8 cellular contexts compared by ENCODE assay signal in the genomic region with DNA sequence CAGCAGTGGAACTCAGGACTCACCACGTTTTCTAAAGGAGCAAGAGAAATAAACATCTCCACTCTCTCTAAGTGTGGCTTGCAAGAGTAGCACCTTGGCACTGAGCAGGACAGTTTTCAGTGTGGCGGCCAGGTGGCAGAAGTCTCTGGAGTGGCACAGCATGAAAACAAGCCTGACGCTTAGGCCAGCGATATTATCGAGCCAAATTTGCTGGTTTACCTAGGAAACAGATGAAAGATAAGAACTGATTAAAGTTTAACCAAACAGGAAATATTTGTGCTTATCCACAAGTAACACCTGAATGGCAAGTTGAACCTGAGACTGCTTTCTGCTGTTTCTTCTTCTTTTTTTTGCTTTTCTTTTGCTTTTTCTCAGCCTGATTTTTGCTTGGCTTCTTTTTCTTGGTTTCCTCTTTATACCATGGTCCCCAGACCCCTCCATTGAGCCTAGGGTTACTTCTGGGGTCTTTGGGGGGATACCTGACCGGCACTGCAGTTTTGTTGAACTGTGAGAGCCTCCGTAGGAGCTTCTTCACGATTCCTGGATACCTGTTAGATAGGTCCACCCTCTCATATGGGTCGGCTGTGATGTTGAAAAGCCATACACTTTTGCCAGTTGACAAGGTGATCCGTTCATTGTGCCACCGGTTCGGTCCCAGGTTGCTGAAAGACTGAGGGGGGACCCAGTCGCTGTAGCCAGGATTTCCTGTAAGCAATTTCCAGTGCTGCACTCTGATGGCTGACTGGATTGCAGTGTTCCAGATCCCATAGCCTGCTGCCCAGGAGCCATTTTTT.
A peak's percentile ranks its signal among the peaks of the same experiment; 100 is the strongest.
DNase-seq lines count a peak whose midpoint lies in the region; ATAC-seq and TF ChIP-seq lines count a peak whose summit lies in the region.

No MANE protein-coding gene starts in this region.

- POLR2A ChIA-PET in HEK293T (lab: Yijun Ruan, JAX) = no interaction called here

- no peaks in the 10 kb centered on the region for H3K9me3 ChIP-seq in T-helper 17 cell (ENCODE audit: control insufficient read depth, low read length, poor library complexity, severe bottlenecking)

- peak; percentile 69 for ATAC-seq in GM19324 (IDR thresholded peaks at IDR 0.05; ENCODE audit: low FRiP score, unreplicated experiment)
- peak; percentile 90 for ATAC-seq in T-helper 17 cell
- peak; percentile 82 for ATAC-seq in central memory CD8-positive, alpha-beta T cell (replicated peaks; ENCODE audit: extremely low read depth, poor library complexity, severe bottlenecking)
- no peak for ATAC-seq in HG03095 (IDR thresholded peaks at IDR 0.05; ENCODE audit: unreplicated experiment)
- no peak for ATAC-seq in Right ventricle myocardium inferior
- ATAC-seq in HG03039 (IDR thresholded peaks at IDR 0.05; ENCODE audit: unreplicated experiment) = no peak

- intact Hi-C loops in Right ventricle myocardium inferior (cut with DNase I) = no loop called here

- H3K4me3 Mint-ChIP-seq in T-helper 17 cell = peak overlapping the region; percentile 87
- peak overlapping the region; percentile 55 for H3K4me3 Mint-ChIP-seq in central memory CD8-positive, alpha-beta T cell

- no peaks in the 10 kb centered on the region for H3K27me3 Mint-ChIP-seq in T-helper 17 cell
- no peaks in the 10 kb centered on the region for H3K27me3 Mint-ChIP-seq in central memory CD8-positive, alpha-beta T cell

- DNase-seq in T-helper 17 cell (peak; percentile 39 to 56 (median 54)), Right ventricle myocardium inferior (ENCODE audit: missing footprints) (no peak), HEK293T (ENCODE audit: extremely low spot score) (no peak)
- peak; percentile 35 to 39 for DNase-seq in central memory CD8-positive, alpha-beta T cell (ENCODE audit: low spot score in 2 of 2)
- peak; percentile 61 for DNase-seq in stimulated activated CD4-positive, alpha-beta T cell treated with anti-CD3 and anti-CD28 coated beads, Interleukin-2, amount 100 ng/mL, for 24 hours

- peak overlapping the region; percentile 88 for H3K27ac Mint-ChIP-seq in T-helper 17 cell
- H3K27ac Mint-ChIP-seq in central memory CD8-positive, alpha-beta T cell (ENCODE audit: low read depth) = no peak overlapping the region

- H3K9me3 Mint-ChIP-seq in central memory CD8-positive, alpha-beta T cell = no peaks in the 10 kb centered on the region

- H3K4me1 Mint-ChIP-seq in T-helper 17 cell = peaks cover 35% of the 10 kb centered on the region
- peaks cover 43% of the 10 kb centered on the region for H3K4me1 Mint-ChIP-seq in central memory CD8-positive, alpha-beta T cell

- H3K36me3 Mint-ChIP-seq in T-helper 17 cell (ENCODE audit: low read depth) = no peaks in the 10 kb centered on the region
- H3K36me3 Mint-ChIP-seq in central memory CD8-positive, alpha-beta T cell (ENCODE audit: insufficient read depth) = no peaks in the 10 kb centered on the region

- CTCF ChIA-PET in HEK293T (lab: Yijun Ruan, JAX) = no interaction called here

TF ChIP-seq in HEK293T, 16 proteins besides CTCF, POLR2A, EP300 and RAD21:
- no peak for TF ChIP-seq L3MBTL2 (conservative IDR thresholded peaks at IDR 0.05)
- no peak for TF ChIP-seq NFRKB (IDR thresholded peaks at IDR 0.05)
- no peak for TF ChIP-seq LEF1 (IDR thresholded peaks at IDR 0.05; ENCODE audit: borderline replicate concordance)
- TF ChIP-seq FOXK2 (IDR thresholded peaks at IDR 0.05) = no peak
- no peak for TF ChIP-seq TARDBP (IDR thresholded peaks at IDR 0.05)
- TF ChIP-seq CTBP1 (IDR thresholded peaks at IDR 0.05; ENCODE audit: borderline replicate concordance) = no peak
- no peak for TF ChIP-seq SUZ12 (IDR thresholded peaks at IDR 0.05)
- TF ChIP-seq, protein P1, sequence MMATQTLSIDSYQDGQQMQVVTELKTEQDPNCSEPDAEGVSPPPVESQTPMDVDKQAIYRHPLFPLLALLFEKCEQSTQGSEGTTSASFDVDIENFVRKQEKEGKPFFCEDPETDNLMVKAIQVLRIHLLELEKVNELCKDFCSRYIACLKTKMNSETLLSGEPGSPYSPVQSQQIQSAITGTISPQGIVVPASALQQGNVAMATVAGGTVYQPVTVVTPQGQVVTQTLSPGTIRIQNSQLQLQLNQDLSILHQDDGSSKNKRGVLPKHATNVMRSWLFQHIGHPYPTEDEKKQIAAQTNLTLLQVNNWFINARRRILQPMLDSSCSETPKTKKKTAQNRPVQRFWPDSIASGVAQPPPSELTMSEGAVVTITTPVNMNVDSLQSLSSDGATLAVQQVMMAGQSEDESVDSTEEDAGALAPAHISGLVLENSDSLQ (IDR thresholded peaks at IDR 0.05) = no peak

Comparison
In these comparisons a context has a peak if more than half of its experiments do, and no peak if none do; other contexts are left out.
1. ATAC-seq: peak in GM19324 (single experiment), T-helper 17 cell (single experiment) and central memory CD8-positive, alpha-beta T cell (single experiment); none in HG03095 (single experiment), Right ventricle myocardium inferior (single experiment) and HG03039 (single experiment).
2. DNase-seq: peak in T-helper 17 cell (3 of 3), central memory CD8-positive, alpha-beta T cell (2 of 2) and stimulated activated CD4-positive, alpha-beta T cell treated with anti-CD3 and anti-CD28 coated beads, Interleukin-2, amount 100 ng/mL, for 24 hours (2 of 2); none in Right ventricle myocardium inferior (single experiment) and HEK293T (single experiment).